22 cellular contexts compared by ENCODE assay signal in the genomic region with DNA sequence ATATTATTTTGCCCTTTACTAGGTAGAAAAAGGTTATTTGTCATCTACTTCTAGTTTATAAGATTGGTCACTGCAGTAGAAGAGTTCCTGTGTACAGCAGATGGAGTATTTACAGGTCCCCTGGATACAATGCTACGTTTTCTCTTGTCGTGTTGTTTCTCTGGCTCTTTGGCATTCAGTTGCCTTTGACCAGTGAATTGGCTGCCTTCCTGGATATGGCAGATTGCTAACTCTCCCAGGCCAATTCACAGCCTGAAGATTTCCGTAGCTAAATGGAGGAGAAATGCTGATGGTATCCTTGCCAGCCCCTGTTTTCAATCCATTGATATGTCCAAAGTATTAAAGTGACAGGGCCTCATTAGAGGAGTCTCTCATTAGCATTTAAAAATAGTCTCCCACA. TPM values are rescaled to one million over a fixed set of nuclear protein-coding genes. Genes with fewer than 3 reads are reported as not detected.
DNase-seq lines count a peak whose midpoint lies in the region; ATAC-seq and TF ChIP-seq lines count a peak whose summit lies in the region.
"Had no signal": no experiment of that assay in that cellular context is flagged by ENCODE, and none has a peak within 500 bp of the region (broad histone marks: within the 10 kb centered on the region; RNA-seq: fewer than 3 reads in every experiment).

No MANE protein-coding gene starts in this region.

- peak overlapping the region; percentile 4 for H3K27ac Mint-ChIP-seq in T-helper 2 cell treated with Interferon-gamma antibody and Interleukin-4, amounts not matched to agents 5 μg/mL and 100 μg/mL, for 36 hours
- H3K27ac Mint-ChIP-seq: activated CD8-positive, alpha-beta memory T cell treated with anti-CD3 and anti-CD28 coated beads, Interleukin-2, amount 10 ng/mL, durations not matched to agents 7 days and 5 days; activated naive CD8-positive, alpha-beta T cell; activated T-helper 1 cell treated with anti-CD3 and anti-CD28 coated beads, Interleukin-12 subunit alpha, Interleukin-12 subunit beta, Interleukin-2, Interleukin-4 antibody, amounts not matched to agents 30 ng/mL and 10 ng/mL and 1 ng/mL, durations not matched to agents 14 hours and 24 hours and 36 hours; mesothelial cell of epicardium; T-cell had no signal

- TF ChIP-seq CTCF in astrocyte of the spinal cord (IDR thresholded peaks at IDR 0.05; ENCODE audit: low read depth, low read length) (no peak), esophagus squamous epithelium (IDR thresholded peaks at IDR 0.05) (no peak)

- no peaks in the 10 kb centered on the region for H3K4me1 ChIP-seq in esophagus squamous epithelium
- H3K4me1 ChIP-seq: BLaER1, vagina had no signal

- no peak for ATAC-seq in GM19467 (IDR thresholded peaks at IDR 0.05; ENCODE audit: unreplicated experiment)
- ATAC-seq: activated CD8-positive, alpha-beta memory T cell treated with anti-CD3 and anti-CD28 coated beads, Interleukin-2, amount 10 ng/mL, durations not matched to agents 7 days and 5 days; T-cell had no signal

- no peak overlapping the region for H3K4me3 Mint-ChIP-seq in T-helper 2 cell treated with Interferon-gamma antibody and Interleukin-4, amounts not matched to agents 5 μg/mL and 100 μg/mL, for 36 hours
- H3K4me3 Mint-ChIP-seq: activated CD8-positive, alpha-beta memory T cell treated with anti-CD3 and anti-CD28 coated beads, Interleukin-2, amount 10 ng/mL, durations not matched to agents 7 days and 5 days; activated naive CD8-positive, alpha-beta T cell; activated T-helper 1 cell treated with anti-CD3 and anti-CD28 coated beads, Interleukin-12 subunit alpha, Interleukin-12 subunit beta, Interleukin-2, Interleukin-4 antibody, amounts not matched to agents 30 ng/mL and 10 ng/mL and 1 ng/mL, durations not matched to agents 14 hours and 24 hours and 36 hours; mesothelial cell of epicardium; T-cell had no signal

- H3K4me3 ChIP-seq in astrocyte of the spinal cord (ENCODE audit: low read depth, low read length), result no peak overlapping the region
- no peak overlapping the region for H3K4me3 ChIP-seq in esophagus squamous epithelium
- H3K4me3 ChIP-seq: BLaER1, PC-9, vagina had no signal

- in situ Hi-C loops in astrocyte of the spinal cord (cut with HindIII; ENCODE audit: low sequenced_read_pairs), result no loop called here

- no peaks in the 10 kb centered on the region for H3K36me3 ChIP-seq in esophagus squamous epithelium
- H3K36me3 ChIP-seq: BLaER1, vagina had no signal

- H3K36me3 Mint-ChIP-seq in T-helper 2 cell treated with Interferon-gamma antibody and Interleukin-4, amounts not matched to agents 5 μg/mL and 100 μg/mL, for 36 hours (ENCODE audit: low read depth), result peaks cover 14% of the 10 kb centered on the region
- H3K36me3 Mint-ChIP-seq: mesothelial cell of epicardium, T-cell had no signal

- intact Hi-C loops in head of caudate nucleus (cut with DNase I) (no loop called here), esophagus squamous epithelium (cut with DNase I) (no loop called here)

- 50 to 65% methylated on average over 3 of the region's 3 CpGs for WGBS in esophagus squamous epithelium, 2 donors

- peaks cover 33% of the 10 kb centered on the region for H3K4me1 Mint-ChIP-seq in T-helper 2 cell treated with Interferon-gamma antibody and Interleukin-4, amounts not matched to agents 5 μg/mL and 100 μg/mL, for 36 hours (ENCODE audit: low read depth)
- H3K4me1 Mint-ChIP-seq: mesothelial cell of epicardium had no signal

- peaks cover 0 to 3% (median 0%) of the 10 kb centered on the region in 3 donors for H3K9me3 ChIP-seq in esophagus squamous epithelium
- H3K9me3 ChIP-seq: vagina had no signal

- H3K9me3 Mint-ChIP-seq in T-helper 2 cell treated with Interferon-gamma antibody and Interleukin-4, amounts not matched to agents 5 μg/mL and 100 μg/mL, for 36 hours, result peaks cover 34% of the 10 kb centered on the region

- no peaks in the 10 kb centered on the region for H3K27me3 ChIP-seq in esophagus squamous epithelium
- H3K27me3 ChIP-seq: BLaER1, vagina had no signal

- peak overlapping the region; percentile 23 for H3K27ac ChIP-seq in substantia nigra (ENCODE audit: low read depth, low read length, poor library complexity, severe bottlenecking)
- H3K27ac ChIP-seq in esophagus squamous epithelium, result no peak overlapping the region
- H3K27ac ChIP-seq: BLaER1, PC-9, vagina had no signal

- peaks cover 3% of the 10 kb centered on the region for H3K27me3 Mint-ChIP-seq in T-helper 2 cell treated with Interferon-gamma antibody and Interleukin-4, amounts not matched to agents 5 μg/mL and 100 μg/mL, for 36 hours (ENCODE audit: low read depth)
- H3K27me3 Mint-ChIP-seq: activated CD8-positive, alpha-beta memory T cell treated with anti-CD3 and anti-CD28 coated beads, Interleukin-2, amount 10 ng/mL, durations not matched to agents 7 days and 5 days; activated naive CD8-positive, alpha-beta T cell; T-cell had no signal

- DNase-seq in T-helper 2 cell treated with Interferon-gamma antibody and Interleukin-4, amounts not matched to agents 5 μg/mL and 100 μg/mL, for 36 hours (ENCODE audit: low spot score), result no peak
- DNase-seq in T-helper 2 cell (no peak), astrocyte of the spinal cord (ENCODE audit: low read depth, low spot score) (peak; percentile 10), head of caudate nucleus (peak in 28 of 42 donors; percentile 6 to 71 (median 39)), substantia nigra (lab: John Stamatoyannopoulos, UW) (peak in 27 of 49 donors; percentile 1 to 78 (median 13)), esophagus squamous epithelium (lab: John Stamatoyannopoulos, UW) (no peak), NCI-H1436 treated with DMSO at 0.1 percent for 48 hours (lab: John Stamatoyannopoulos, UW) (no peak)
- DNase-seq: 8988T; activated CD4-positive, alpha-beta T cell treated with anti-CD3 and anti-CD28 coated beads for 4 hours; activated CD8-positive, alpha-beta memory T cell treated with anti-CD3 and anti-CD28 coated beads, Interleukin-2, amount 10 ng/mL, durations not matched to agents 7 days and 5 days; NCI-H187 treated with DMSO at 0.1 percent for 48 hours; NCI-H226; PC-9; SIG-M5; stimulated activated CD4-positive, alpha-beta T cell treated with anti-CD3 and anti-CD28 coated beads, Interleukin-4, amount 100 ng/mL, for 4 hours; T-cell had no signal

- no peak for TF ChIP-seq POLR2A in esophagus squamous epithelium (IDR thresholded peaks at IDR 0.05)

RNA-seq across cellular contexts. Expression of a gene that starts 32.5 kb away (rescaled TPM):
- total RNA-seq in esophagus squamous epithelium, result 10 to 100 TPM; 18.1 to 35.1 (median 24.0) TPM

Comparison
In these comparisons a context has a peak if more than half of its experiments do, and no peak if none do; other contexts are left out.
1. DNase-seq: peak in astrocyte of the spinal cord (single experiment), head of caudate nucleus (28 of 42) and substantia nigra (27 of 49); none in T-helper 2 cell treated with Interferon-gamma antibody and Interleukin-4, amounts not matched to agents 5 μg/mL and 100 μg/mL, for 36 hours (single experiment), T-helper 2 cell (0 of 5), esophagus squamous epithelium (single experiment) and NCI-H1436 treated with DMSO at 0.1 percent for 48 hours (single experiment).